8 cellular contexts compared by ENCODE assay signal in genomic region chr5:82174128-82174918, GRCh38.
DNase-seq lines count a peak whose midpoint lies in the region; ATAC-seq and TF ChIP-seq lines count a peak whose summit lies in the region.

No MANE protein-coding gene starts in this region.

- TF ChIP-seq POLR2A in spleen (IDR thresholded peaks at IDR 0.05) (no peak), suprapubic skin (IDR thresholded peaks at IDR 0.05) (no peak)

- H3K36me3 Mint-ChIP-seq in activated naive CD4-positive, alpha-beta T cell treated with anti-CD3 and anti-CD28 coated beads, Interleukin-2, amount 10 ng/mL, durations not matched to agents 7 days and 5 days, result no peaks in the 10 kb centered on the region

- H3K4me1 Mint-ChIP-seq in activated naive CD4-positive, alpha-beta T cell treated with anti-CD3 and anti-CD28 coated beads, Interleukin-2, amount 10 ng/mL, durations not matched to agents 7 days and 5 days, result peaks cover 6% of the 10 kb centered on the region

- no peak overlapping the region for H3K4me3 ChIP-seq in spleen
- H3K4me3 ChIP-seq in suprapubic skin, result no peak overlapping the region

- CTCF ChIA-PET in activated naive CD4-positive, alpha-beta T cell treated with anti-CD3 and anti-CD28 coated beads, Interleukin-2, amount 10 ng/mL, durations not matched to agents 7 days and 5 days (lab: Charles Lee), result interaction anchor here (1.0 to 1.8 kb wide), 2 partner anchors 8 to 51 kb away, joined by 3 to 10 read pairs; no protein-coding TSS in a partner anchor

- no peak for TF ChIP-seq EP300 in suprapubic skin (IDR thresholded peaks at IDR 0.05)

- TF ChIP-seq CTCF in spleen (IDR thresholded peaks at IDR 0.05 in 8 of 11, conservative IDR thresholded peaks at IDR 0.05 in 3 of 11) (peak in 9 of 11 experiments; percentile 16 to 66 (median 52)), suprapubic skin (IDR thresholded peaks at IDR 0.05) (peak in 1 of 2 donors; percentile 35)

- intact Hi-C loops in left ventricle myocardium superior (cut with micrococcal nuclease) (no loop called here), spleen (cut with DNase I; ENCODE audit: low total_unique reads) (no loop called here)

- no peaks in the 10 kb centered on the region for H3K27me3 Mint-ChIP-seq in activated naive CD4-positive, alpha-beta T cell treated with anti-CD3 and anti-CD28 coated beads, Interleukin-2, amount 10 ng/mL, durations not matched to agents 7 days and 5 days

- no peaks in the 10 kb centered on the region for H3K9me3 Mint-ChIP-seq in activated naive CD4-positive, alpha-beta T cell treated with anti-CD3 and anti-CD28 coated beads, Interleukin-2, amount 10 ng/mL, durations not matched to agents 7 days and 5 days

- H3K27me3 ChIP-seq in spleen (replicated peaks in 1 of 7), result no peaks in the 10 kb centered on the region
- H3K27me3 ChIP-seq in suprapubic skin, result no peaks in the 10 kb centered on the region

- no peak overlapping the region for H3K27ac Mint-ChIP-seq in activated naive CD4-positive, alpha-beta T cell treated with anti-CD3 and anti-CD28 coated beads, Interleukin-2, amount 10 ng/mL, durations not matched to agents 7 days and 5 days

- peak; percentile 21 for DNase-seq in GF-D8 (lab: John Stamatoyannopoulos, UW)
- DNase-seq in HuH-7 (ENCODE audit: low spot score), result peak; percentile 17
- DNase-seq in SK-N-DZ (ENCODE audit: low spot score), result peak; percentile 30
- peak; percentile 79 for DNase-seq in activated naive CD4-positive, alpha-beta T cell treated with anti-CD3 and anti-CD28 coated beads, Interleukin-2, amount 10 ng/mL, durations not matched to agents 7 days and 5 days
- peak; percentile 73 for DNase-seq in left ventricle myocardium superior
- DNase-seq in spleen, result peak; percentile 73
- no peak for DNase-seq in suprapubic skin (ENCODE audit: low spot score in 2 of 2)

- H3K27ac ChIP-seq in spleen (no peak overlapping the region), suprapubic skin (no peak overlapping the region)

- ATAC-seq in GM21576 (IDR thresholded peaks at IDR 0.05; ENCODE audit: unreplicated experiment) (peak; percentile 99), left ventricle myocardium superior (peak; percentile 71)

- WGBS in spleen, 5 donors, result 32 to 57% (median 46%) methylated on average over 3 of the region's 3 CpGs
- 70% methylated on average over 3 of the region's 3 CpGs for WGBS in suprapubic skin

- H3K4me1 ChIP-seq in spleen (peaks cover 0 to 13% (median 2%) of the 10 kb centered on the region in 6 donors), suprapubic skin (no peaks in the 10 kb centered on the region)

- H3K36me3 ChIP-seq in spleen (peaks cover 0 to 6% (median 0%) of the 10 kb centered on the region in 6 donors), suprapubic skin (no peaks in the 10 kb centered on the region)

- H3K9me3 ChIP-seq in spleen (no peaks in the 10 kb centered on the region), suprapubic skin (no peaks in the 10 kb centered on the region)

- H3K4me3 Mint-ChIP-seq in activated naive CD4-positive, alpha-beta T cell treated with anti-CD3 and anti-CD28 coated beads, Interleukin-2, amount 10 ng/mL, durations not matched to agents 7 days and 5 days, result no peak overlapping the region

Comparison
In these comparisons a context has a peak if more than half of its experiments do, and no peak if none do; other contexts are left out.
1. DNase-seq: peak in GF-D8 (single experiment), HuH-7 (single experiment), SK-N-DZ (single experiment), activated naive CD4-positive, alpha-beta T cell treated with anti-CD3 and anti-CD28 coated beads, Interleukin-2, amount 10 ng/mL, durations not matched to agents 7 days and 5 days (single experiment), left ventricle myocardium superior (single experiment) and spleen (single experiment); none in suprapubic skin (0 of 2).